Comparison of ENCODE assay signal across 21 cellular contexts in genomic region chr6:71157350-71157749, GRCh38.
DNase-seq lines count a peak whose midpoint lies in the region; ATAC-seq and TF ChIP-seq lines count a peak whose summit lies in the region.
"Had no signal": no experiment of that assay in that cellular context is flagged by ENCODE, and none has a peak within 500 bp of the region (broad histone marks: within the 10 kb centered on the region; RNA-seq: fewer than 3 reads in every experiment).

No MANE protein-coding gene starts in this region.

- no peak overlapping the region for H3K4me3 ChIP-seq in HUES48 (ENCODE audit: low read depth, low read length)
- H3K4me3 ChIP-seq: BLaER1, HAP-1, SJSA1 had no signal

- no peaks in the 10 kb centered on the region for H3K36me3 ChIP-seq in HUES48 (ENCODE audit: control insufficient read depth, insufficient read depth, low read length)
- H3K36me3 ChIP-seq: BLaER1, HAP-1, SJSA1 had no signal

- H3K27me3 ChIP-seq in HUES48 (ENCODE audit: control insufficient read depth, insufficient read depth, low read length), result no peaks in the 10 kb centered on the region
- H3K27me3 ChIP-seq: BLaER1, SJSA1 had no signal

- H3K9me3 ChIP-seq in HUES48 (ENCODE audit: control insufficient read depth, insufficient read depth, low read length), result no peaks in the 10 kb centered on the region
- H3K9me3 ChIP-seq: BLaER1, HAP-1, SJSA1 had no signal

- H3K9ac ChIP-seq in HUES48 (ENCODE audit: low read depth, low read length), result no peak overlapping the region; the same call in 1 of the 2 replicates
- H3K9ac ChIP-seq: BLaER1, KMS-11 had no signal

- peak; percentile 14 for DNase-seq in ELF-1 (ENCODE audit: low read depth, low spot score)
- no peak for DNase-seq in WTC11 (ENCODE audit: low spot score)
- DNase-seq in iPS-NIHi7 (ENCODE audit: extremely low spot score), result peak; percentile 23
- DNase-seq in stimulated activated naive CD4-positive, alpha-beta T cell treated with Interleukin-2 at 50 U/mL for 16 hours (lab: John Stamatoyannopoulos, UW), result no peak
- no peak for DNase-seq in activated T-cell treated with anti-CD3 and anti-CD28 coated beads, Interleukin-2, amount 50 U/mL, for 4 hours
- DNase-seq: CD4-positive, CD25-positive, alpha-beta regulatory T cell; DMS53; HFFc6; MM.1S; NCI-H2029; NCI-H446 treated with DMSO at 0.1 percent for 48 hours; PC-3; T-cell had no signal

- no peak for TF ChIP-seq CTCF in WTC11 (IDR thresholded peaks at IDR 0.05)

- ATAC-seq in WTC11, result peak; percentile 87
- ATAC-seq in activated T-cell treated with anti-CD3 and anti-CD28 coated beads, Interleukin-2, amount 50 U/mL, for 4 hours, result no peak
- no peak for ATAC-seq in HG02759 (IDR thresholded peaks at IDR 0.05; ENCODE audit: unreplicated experiment)
- ATAC-seq: PC-3, Right ventricle myocardium inferior, T-cell had no signal

- H3K4me3 Mint-ChIP-seq in WTC11, result no peak overlapping the region
- no peak overlapping the region for H3K4me3 Mint-ChIP-seq in activated T-cell treated with anti-CD3 and anti-CD28 coated beads, Interleukin-2, amount 50 U/mL, for 4 hours
- H3K4me3 Mint-ChIP-seq: HFFc6, IgD-negative memory B cell, T-cell had no signal

- no peaks in the 10 kb centered on the region for H3K27me3 Mint-ChIP-seq in WTC11 (ENCODE audit: low read depth)
- H3K27me3 Mint-ChIP-seq in activated T-cell treated with anti-CD3 and anti-CD28 coated beads, Interleukin-2, amount 50 U/mL, for 4 hours (ENCODE audit: low read depth), result peaks cover 1% of the 10 kb centered on the region

- peak overlapping the region; percentile 65 for H3K27ac ChIP-seq in HUES48 (ENCODE audit: low read depth, low read length)
- H3K27ac ChIP-seq: BLaER1, KMS-11, SJSA1 had no signal

- peaks cover 61% of the 10 kb centered on the region for H3K4me1 Mint-ChIP-seq in WTC11
- H3K4me1 Mint-ChIP-seq in activated T-cell treated with anti-CD3 and anti-CD28 coated beads, Interleukin-2, amount 50 U/mL, for 4 hours (ENCODE audit: low read depth), result no peaks in the 10 kb centered on the region
- H3K4me1 Mint-ChIP-seq: CD4-positive, CD25-positive, alpha-beta regulatory T cell; T-cell had no signal

- H3K9me3 Mint-ChIP-seq in WTC11, result no peaks in the 10 kb centered on the region
- H3K9me3 Mint-ChIP-seq in activated T-cell treated with anti-CD3 and anti-CD28 coated beads, Interleukin-2, amount 50 U/mL, for 4 hours, result no peaks in the 10 kb centered on the region
- H3K9me3 Mint-ChIP-seq: HFFc6, IgD-negative memory B cell, T-cell had no signal

- POLR2A ChIA-PET in WTC11 (lab: Charles Lee), result no interaction called here

- H3K27ac Mint-ChIP-seq in WTC11, result peak overlapping the region; percentile 76
- H3K27ac Mint-ChIP-seq: CD4-positive, CD25-positive, alpha-beta regulatory T cell; HFFc6; IgD-negative memory B cell; T-cell had no signal

- H3K4me1 ChIP-seq in HUES48 (ENCODE audit: control insufficient read depth, insufficient read depth, low read length), result peaks cover 45% of the 10 kb centered on the region
- H3K4me1 ChIP-seq: BLaER1, SJSA1 had no signal

- no peaks in the 10 kb centered on the region for H3K36me3 Mint-ChIP-seq in WTC11
- no peaks in the 10 kb centered on the region for H3K36me3 Mint-ChIP-seq in activated T-cell treated with anti-CD3 and anti-CD28 coated beads, Interleukin-2, amount 50 U/mL, for 4 hours (ENCODE audit: insufficient read depth)
- H3K36me3 Mint-ChIP-seq: CD4-positive, CD25-positive, alpha-beta regulatory T cell; IgD-negative memory B cell; T-cell had no signal

- CTCF ChIA-PET in WTC11 (lab: Charles Lee), result interaction anchor here (0.6 kb wide), 1 partner anchor 1087 kb away, joined by 3 read pairs; no protein-coding TSS in a partner anchor

TF ChIP-seq in WTC11, 78 proteins besides CTCF, POLR2A, EP300 and RAD21:
- peak; percentile 89 for TF ChIP-seq ZNF121 (CRISPR knock-in tag; IDR thresholded peaks at IDR 0.05)
- no peak for TF ChIP-seq TP53 (CRISPR knock-in tag; IDR thresholded peaks at IDR 0.05)
- TF ChIP-seq SMAD3 (CRISPR knock-in tag; IDR thresholded peaks at IDR 0.05; ENCODE audit: borderline replicate concordance), result 0 out of 2 replicates have a peak, but pooled peaks have one; percentile 29
- TF ChIP-seq SP1 (CRISPR knock-in tag; conservative IDR thresholded peaks at IDR 0.05), result no peak

Comparison
In these comparisons a context has a peak if more than half of its experiments do, and no peak if none do; other contexts are left out.
1. DNase-seq: peak in ELF-1 (single experiment) and iPS-NIHi7 (single experiment); none in WTC11 (single experiment), stimulated activated naive CD4-positive, alpha-beta T cell treated with Interleukin-2 at 50 U/mL for 16 hours (single experiment) and activated T-cell treated with anti-CD3 and anti-CD28 coated beads, Interleukin-2, amount 50 U/mL, for 4 hours (single experiment).